2 cellular contexts compared by ENCODE assay signal in genomic region chr2:33452545-33452944, GRCh38.
TF ChIP-seq lines count a peak whose summit lies in the region.

No MANE protein-coding gene starts in this region.

TF ChIP-seq in IMR-90, 13 proteins besides CTCF, POLR2A, EP300 and RAD21:
- TF ChIP-seq MAFK (IDR thresholded peaks at IDR 0.05; ENCODE audit: low read depth, low read length) (no peak), SMC3 (IDR thresholded peaks at IDR 0.05; ENCODE audit: low read depth, low read length) (no peak), MXI1 (IDR thresholded peaks at IDR 0.05; ENCODE audit: borderline replicate concordance, low read depth, low read length) (no peak), MAZ (IDR thresholded peaks at IDR 0.05; ENCODE audit: borderline replicate concordance, low read depth, low read length) (no peak), RCOR1 (IDR thresholded peaks at IDR 0.05; ENCODE audit: insufficient replicate concordance, low read length) (no peak), BHLHE40 (IDR thresholded peaks at IDR 0.05; ENCODE audit: low read depth, low read length) (no peak), NFE2L2 (IDR thresholded peaks at IDR 0.05; ENCODE audit: low read depth, low read length) (no peak), CEBPB (IDR thresholded peaks at IDR 0.05; ENCODE audit: low read depth, low read length) (no peak), RFX5 (IDR thresholded peaks at IDR 0.05; ENCODE audit: low read depth, low read length) (no peak), FOS (IDR thresholded peaks at IDR 0.05; ENCODE audit: low read depth, low read length) (no peak), CHD1 (IDR thresholded peaks at IDR 0.05; ENCODE audit: low read depth, low read length) (no peak)
- TF ChIP-seq, protein P1, sequence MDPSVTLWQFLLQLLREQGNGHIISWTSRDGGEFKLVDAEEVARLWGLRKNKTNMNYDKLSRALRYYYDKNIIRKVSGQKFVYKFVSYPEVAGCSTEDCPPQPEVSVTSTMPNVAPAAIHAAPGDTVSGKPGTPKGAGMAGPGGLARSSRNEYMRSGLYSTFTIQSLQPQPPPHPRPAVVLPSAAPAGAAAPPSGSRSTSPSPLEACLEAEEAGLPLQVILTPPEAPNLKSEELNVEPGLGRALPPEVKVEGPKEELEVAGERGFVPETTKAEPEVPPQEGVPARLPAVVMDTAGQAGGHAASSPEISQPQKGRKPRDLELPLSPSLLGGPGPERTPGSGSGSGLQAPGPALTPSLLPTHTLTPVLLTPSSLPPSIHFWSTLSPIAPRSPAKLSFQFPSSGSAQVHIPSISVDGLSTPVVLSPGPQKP (IDR thresholded peaks at IDR 0.05; ENCODE audit: borderline replicate concordance, low read depth, low read length) = no peak
- TF ChIP-seq, protein P2, sequence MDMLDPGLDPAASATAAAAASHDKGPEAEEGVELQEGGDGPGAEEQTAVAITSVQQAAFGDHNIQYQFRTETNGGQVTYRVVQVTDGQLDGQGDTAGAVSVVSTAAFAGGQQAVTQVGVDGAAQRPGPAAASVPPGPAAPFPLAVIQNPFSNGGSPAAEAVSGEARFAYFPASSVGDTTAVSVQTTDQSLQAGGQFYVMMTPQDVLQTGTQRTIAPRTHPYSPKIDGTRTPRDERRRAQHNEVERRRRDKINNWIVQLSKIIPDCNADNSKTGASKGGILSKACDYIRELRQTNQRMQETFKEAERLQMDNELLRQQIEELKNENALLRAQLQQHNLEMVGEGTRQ (IDR thresholded peaks at IDR 0.05; ENCODE audit: low read depth, low read length) = no peak
TF ChIP-seq in IMR-90: peak in this region for 0.

TF ChIP-seq in HepG2, 621 proteins besides CTCF, POLR2A, EP300 and RAD21:
- TF ChIP-seq, protein P3, sequence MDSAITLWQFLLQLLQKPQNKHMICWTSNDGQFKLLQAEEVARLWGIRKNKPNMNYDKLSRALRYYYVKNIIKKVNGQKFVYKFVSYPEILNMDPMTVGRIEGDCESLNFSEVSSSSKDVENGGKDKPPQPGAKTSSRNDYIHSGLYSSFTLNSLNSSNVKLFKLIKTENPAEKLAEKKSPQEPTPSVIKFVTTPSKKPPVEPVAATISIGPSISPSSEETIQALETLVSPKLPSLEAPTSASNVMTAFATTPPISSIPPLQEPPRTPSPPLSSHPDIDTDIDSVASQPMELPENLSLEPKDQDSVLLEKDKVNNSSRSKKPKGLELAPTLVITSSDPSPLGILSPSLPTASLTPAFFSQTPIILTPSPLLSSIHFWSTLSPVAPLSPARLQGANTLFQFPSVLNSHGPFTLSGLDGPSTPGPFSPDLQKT (CRISPR knock-in tag; IDR thresholded peaks at IDR 0.05; ENCODE audit: borderline replicate concordance) = no peak
- TF ChIP-seq CCAR2 (optimal IDR thresholded peaks at IDR 0.05; ENCODE audit: low read depth, low read length) (no peak), ZBTB49 (CRISPR knock-in tag; IDR thresholded peaks at IDR 0.05; ENCODE audit: borderline replicate concordance) (no peak), ZSCAN9 (CRISPR knock-in tag; IDR thresholded peaks at IDR 0.05; ENCODE audit: borderline replicate concordance) (no peak), ZNF556 (CRISPR knock-in tag; IDR thresholded peaks at IDR 0.05; ENCODE audit: borderline replicate concordance) (no peak), TBX2 (CRISPR knock-in tag; IDR thresholded peaks at IDR 0.05; ENCODE audit: borderline replicate concordance) (no peak), TGIF2 (CRISPR knock-in tag; IDR thresholded peaks at IDR 0.05) (no peak), ETV5 (CRISPR knock-in tag; IDR thresholded peaks at IDR 0.05; ENCODE audit: borderline replicate concordance) (no peak), TBL1XR1 (IDR thresholded peaks at IDR 0.05; ENCODE audit: borderline replicate concordance, low read length, partially characterized antibody) (no peak), GTF3A (CRISPR knock-in tag; conservative IDR thresholded peaks at IDR 0.05) (no peak), CENPT (CRISPR knock-in tag; IDR thresholded peaks at IDR 0.05; ENCODE audit: low read depth) (no peak), TOE1 (CRISPR knock-in tag; IDR thresholded peaks at IDR 0.05) (no peak), NFYC (CRISPR knock-in tag; IDR thresholded peaks at IDR 0.05) (no peak), SCMH1 (CRISPR knock-in tag; IDR thresholded peaks at IDR 0.05; ENCODE audit: borderline replicate concordance) (no peak), SALL2 (CRISPR knock-in tag; IDR thresholded peaks at IDR 0.05) (no peak), ZNF225 (CRISPR knock-in tag; IDR thresholded peaks at IDR 0.05) (no peak)
- TF ChIP-seq, protein P4, sequence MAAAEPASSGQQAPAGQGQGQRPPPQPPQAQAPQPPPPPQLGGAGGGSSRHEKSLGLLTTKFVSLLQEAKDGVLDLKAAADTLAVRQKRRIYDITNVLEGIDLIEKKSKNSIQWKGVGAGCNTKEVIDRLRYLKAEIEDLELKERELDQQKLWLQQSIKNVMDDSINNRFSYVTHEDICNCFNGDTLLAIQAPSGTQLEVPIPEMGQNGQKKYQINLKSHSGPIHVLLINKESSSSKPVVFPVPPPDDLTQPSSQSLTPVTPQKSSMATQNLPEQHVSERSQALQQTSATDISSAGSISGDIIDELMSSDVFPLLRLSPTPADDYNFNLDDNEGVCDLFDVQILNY (CRISPR knock-in tag; conservative IDR thresholded peaks at IDR 0.05) = no peak
